In the genomic region with DNA sequence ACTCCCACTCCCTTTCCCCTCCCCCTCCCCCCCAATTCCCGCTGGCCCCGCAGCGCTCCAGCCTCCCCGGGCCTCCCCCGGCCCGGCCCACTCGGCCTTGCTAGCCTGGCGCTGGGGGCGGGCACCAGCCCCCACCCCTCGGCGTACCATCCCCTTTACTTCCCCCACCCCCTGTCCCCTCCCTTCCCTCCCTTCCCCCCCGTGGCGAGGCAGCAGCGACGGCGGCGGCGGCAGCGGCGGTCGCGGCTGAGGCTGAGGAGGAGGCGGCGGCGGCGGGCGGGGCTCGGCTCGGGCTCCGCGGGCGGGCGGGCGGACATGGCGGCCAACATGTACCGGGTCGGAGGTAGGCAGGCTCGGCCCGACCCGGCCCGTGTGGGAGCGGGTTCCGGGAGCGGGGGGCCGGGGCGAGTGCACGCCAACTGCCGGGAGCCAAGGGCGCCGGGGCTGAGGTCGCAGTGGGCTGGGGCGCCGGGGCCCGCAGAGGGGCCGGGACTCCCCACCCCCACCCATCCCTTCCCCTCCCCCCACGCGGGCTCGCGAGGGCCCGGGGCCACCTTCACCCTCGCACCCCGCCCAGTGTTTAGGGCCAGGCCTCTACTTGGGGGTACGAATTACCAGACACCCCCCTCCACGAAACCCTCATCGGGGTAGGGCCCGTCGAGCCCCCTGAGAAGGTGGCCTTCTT, we compare ENCODE assay signal across 8 cellular contexts. TPM values are rescaled to one million over a fixed set of nuclear protein-coding genes. Genes with fewer than 3 reads are reported as not detected.
DNase-seq lines count a peak whose midpoint lies in the region; ATAC-seq and TF ChIP-seq lines count a peak whose summit lies in the region.

A gene (plus strand): TSS at position 202 of the 685 bp plus-strand sequence. CDS start 114 bp downstream, at position 316.

- H3K18ac ChIP-seq in H9 (ENCODE audit: insufficient read length, low read depth, low read length) = peak within 1 kb of the TSS; percentile 66

- H3K4me1 ChIP-seq in H9 (ENCODE audit: insufficient read depth, low read length) (peaks cover 6% of the 10 kb centered on the region), esophagus muscularis mucosa (peaks cover 5 to 38% (median 34%) of the 10 kb centered on the region in 4 donors)
- H3K4me1 ChIP-seq in naive thymus-derived CD4-positive, alpha-beta T cell (ENCODE audit: control insufficient read depth in 2 of 2, insufficient read depth in 2 of 2, low read length in 2 of 2) = peaks cover 8 to 19% of the 10 kb centered on the region in 2 donors

- no peak within 1 kb of the TSS for H4K91ac ChIP-seq in H9 (ENCODE audit: insufficient read length, low read depth, low read length)

- H2BK15ac ChIP-seq in H9 (ENCODE audit: low read depth, low read length) = no peak within 1 kb of the TSS

- TF ChIP-seq CTCF in H9 (conservative IDR thresholded peaks at IDR 0.05) = no peak
- TF ChIP-seq CTCF in esophagus muscularis mucosa (IDR thresholded peaks at IDR 0.05) = no peak

- H3K4me1 Mint-ChIP-seq in H9 = peaks cover 28 to 44% of the 10 kb centered on the region in 2 experiments
- peaks cover 11 to 50% (median 41%) of the 10 kb centered on the region in 7 donors for H3K4me1 Mint-ChIP-seq in naive thymus-derived CD4-positive, alpha-beta T cell

- peaks cover 0 to 18% (median 9%) of the 10 kb centered on the region in 4 donors for H3K36me3 ChIP-seq in esophagus muscularis mucosa
- peaks cover 0 to 8% (median 0%) of the 10 kb centered on the region in 3 experiments for H3K36me3 ChIP-seq in naive thymus-derived CD4-positive, alpha-beta T cell (ENCODE audit: control insufficient read depth in 2 of 3, insufficient read depth in 3 of 3, low read length in 3 of 3)

- H3K23ac ChIP-seq in H9 (ENCODE audit: insufficient read length, low read depth, low read length) = no peak within 1 kb of the TSS

- no peak within 1 kb of the TSS for H2BK120ac ChIP-seq in H9 (ENCODE audit: low read depth, low read length, poor library complexity, severe bottlenecking)

- peak within 1 kb of the TSS; percentile 83 to 97 for H3K4me3 Mint-ChIP-seq in H9
- peak within 1 kb of the TSS; percentile 89 to 99 (median 94) for H3K4me3 Mint-ChIP-seq in naive thymus-derived CD4-positive, alpha-beta T cell

- CTCF ChIA-PET in naive thymus-derived CD4-positive, alpha-beta T cell (lab: Charles Lee) = no interaction called here

- DNase-seq in Caki2 (ENCODE audit: low read depth) = peak; percentile 16
- peak; percentile 63 for DNase-seq in H9
- peak; percentile 12 for DNase-seq in NCI-H460 (ENCODE audit: extremely low read depth, low read depth)
- peak; percentile 74 for DNase-seq in activated T-cell treated with anti-CD3 and anti-CD28 coated beads, Interleukin-2, amount 50 U/mL, for 1 hour
- DNase-seq in esophagus muscularis mucosa (ENCODE audit: extremely low spot score) = no peak
- peak; percentile 51 to 76 (median 67) for DNase-seq in naive thymus-derived CD4-positive, alpha-beta T cell
- DNase-seq in stimulated activated CD8-positive, alpha-beta memory T cell treated with anti-CD3 and anti-CD28 coated beads, Interleukin-7, amount 100 ng/mL, for 48 hours (ENCODE audit: extremely low read depth in 1 of 2, low read depth in 1 of 2) = peak; percentile 25 to 35

- TF ChIP-seq EP300 in esophagus muscularis mucosa (IDR thresholded peaks at IDR 0.05) = no peak

- peaks cover 16% of the 10 kb centered on the region; the same call in 1 of the 2 replicates for H3K79me2 ChIP-seq in H9 (ENCODE audit: insufficient read depth, low read length)

- H3K9me3 ChIP-seq in H9 (ENCODE audit: control insufficient read depth, low read depth, low read length) = no peaks in the 10 kb centered on the region
- H3K9me3 ChIP-seq in esophagus muscularis mucosa = no peaks in the 10 kb centered on the region
- H3K9me3 ChIP-seq in naive thymus-derived CD4-positive, alpha-beta T cell (ENCODE audit: control insufficient read depth in 2 of 3, low read length in 3 of 3) = no peaks in the 10 kb centered on the region

- no peak within 1 kb of the TSS for H3T11ph ChIP-seq in H9 (ENCODE audit: low read length)

- no peak within 1 kb of the TSS for H2BK20ac ChIP-seq in H9 (ENCODE audit: low read depth, low read length, poor library complexity, severe bottlenecking)

- H2AK5ac ChIP-seq in H9 (ENCODE audit: insufficient read length, low read length) = no peak within 1 kb of the TSS

- peak within 1 kb of the TSS; percentile 29 for H3K27ac ChIP-seq in H9 (ENCODE audit: insufficient read length, low read depth, low read length)
- peak within 1 kb of the TSS; percentile 89 to 93 (median 92) for H3K27ac ChIP-seq in esophagus muscularis mucosa (replicated peaks in 1 of 4)
- peak within 1 kb of the TSS; percentile 74 for H3K27ac ChIP-seq in naive thymus-derived CD4-positive, alpha-beta T cell (ENCODE audit: low read depth, low read length)

- peak; percentile 85 for ATAC-seq in naive thymus-derived CD4-positive, alpha-beta T cell
- no peak for ATAC-seq in GM21786 (IDR thresholded peaks at IDR 0.05; ENCODE audit: unreplicated experiment)

- peaks cover 2% of the 10 kb centered on the region in 2 experiments; a peak in 2 of 5 replicates for H3K9me3 Mint-ChIP-seq in H9
- H3K9me3 Mint-ChIP-seq in naive thymus-derived CD4-positive, alpha-beta T cell = peaks cover 0 to 3% (median 0%) of the 10 kb centered on the region in 11 donors

- H3K4me3 ChIP-seq in esophagus muscularis mucosa = peak within 1 kb of the TSS; percentile 92 to 99 (median 98)
- H3K4me3 ChIP-seq in naive thymus-derived CD4-positive, alpha-beta T cell (ENCODE audit: low read length) = peak within 1 kb of the TSS; percentile 52

- no peak within 1 kb of the TSS for H3K56ac ChIP-seq in H9 (ENCODE audit: insufficient read length, low read depth, low read length)

- H2AFZ ChIP-seq in H9 (ENCODE audit: low read length) = no peak within 1 kb of the TSS

- H3K4me2 ChIP-seq in H9 (ENCODE audit: insufficient read depth, insufficient read length, low read length) = peak within 1 kb of the TSS; percentile 98

- peaks cover 10% of the 10 kb centered on the region for H3K23me2 ChIP-seq in H9 (ENCODE audit: insufficient read length, low read depth, low read length, poor library complexity, severe bottlenecking)

- no peak for TF ChIP-seq POLR2A in esophagus muscularis mucosa (IDR thresholded peaks at IDR 0.05; ENCODE audit: low read depth)

- POLR2A ChIA-PET in naive thymus-derived CD4-positive, alpha-beta T cell (lab: Charles Lee) = no interaction called here

- H2BK5ac ChIP-seq in H9 (ENCODE audit: insufficient read length, low read length) = no peak within 1 kb of the TSS

- no peak within 1 kb of the TSS for H4K5ac ChIP-seq in H9 (ENCODE audit: insufficient read length, low read depth, low read length)

- intact Hi-C loops in esophagus muscularis mucosa (cut with DNase I) = no loop called here
- intact Hi-C loops in naive thymus-derived CD4-positive, alpha-beta T cell (cut with micrococcal nuclease) = loop anchor here (1.0 to 5.0 kb wide), 8 partner anchors 45 to 728 kb away; a partner anchor contains a TSS

- H3K14ac ChIP-seq in H9 (ENCODE audit: insufficient read depth, low read length) = peak within 1 kb of the TSS; percentile 78

- H3K4ac ChIP-seq in H9 (ENCODE audit: low read depth, low read length) = no peak within 1 kb of the TSS; the same call in 1 of the 2 replicates

- H3K36me3 Mint-ChIP-seq in H9 (ENCODE audit: insufficient read depth in 1 of 3, low read depth in 3 of 3) = peaks cover 18 to 43% (median 34%) of the 10 kb centered on the region in 3 experiments; a peak in 6 of 7 replicates
- H3K36me3 Mint-ChIP-seq in naive thymus-derived CD4-positive, alpha-beta T cell = peaks cover 4 to 10% (median 8%) of the 10 kb centered on the region in 5 donors

- no CpG with 5 or more reads among the region's 67 CpGs for WGBS in H9 (ENCODE audit: extremely low coverage, insufficient read length, low lambda C conversion rate)
- WGBS in esophagus muscularis mucosa = no CpG with 5 or more reads among the region's 67 CpGs

- H3K27me3 ChIP-seq in H9 (ENCODE audit: insufficient read depth, low read length) = no peaks in the 10 kb centered on the region
- H3K27me3 ChIP-seq in esophagus muscularis mucosa = no peaks in the 10 kb centered on the region
- no peaks in the 10 kb centered on the region for H3K27me3 ChIP-seq in naive thymus-derived CD4-positive, alpha-beta T cell (ENCODE audit: control insufficient read depth in 2 of 2, insufficient read depth in 2 of 2, low read length in 2 of 2)

- H3K79me1 ChIP-seq in H9 (ENCODE audit: insufficient read depth, low read depth, low read length, poor library complexity, severe bottlenecking) = no peaks in the 10 kb centered on the region

- H2BK12ac ChIP-seq in H9 (ENCODE audit: insufficient read length, low read depth, low read length) = no peak within 1 kb of the TSS

- H3K9ac ChIP-seq in H9 (ENCODE audit: extremely low read depth, insufficient read length, low read length) = peak within 1 kb of the TSS; percentile 84

- no peak within 1 kb of the TSS for H4K8ac ChIP-seq in H9 (replicated peaks; ENCODE audit: insufficient read length, low read depth, low read length)

- in situ Hi-C loops in Caki2 (cut with HindIII; ENCODE audit: low pct_unique_long_range_greater_than_20kb, low sequenced_read_pairs) = no loop called here

- no peaks in the 10 kb centered on the region for H3K27me3 Mint-ChIP-seq in H9 (ENCODE audit: low read depth)
- H3K27me3 Mint-ChIP-seq in naive thymus-derived CD4-positive, alpha-beta T cell = no peaks in the 10 kb centered on the region

- H4K20me1 ChIP-seq in H9 (ENCODE audit: control insufficient read depth, insufficient read depth, insufficient read length) = no peaks in the 10 kb centered on the region

- peak within 1 kb of the TSS; percentile 97 to 98 (median 97) for H3K27ac Mint-ChIP-seq in H9
- peak within 1 kb of the TSS; percentile 88 to 97 (median 94) for H3K27ac Mint-ChIP-seq in naive thymus-derived CD4-positive, alpha-beta T cell

RNA-seq across cellular contexts. Expression of the gene that starts here (rescaled TPM):
- 31.2 and 31.6 TPM in 2 replicates for total RNA-seq in Caki2 (2014; rRNA removed; shearing (Covaris generic); ENCODE audit: low replicate concordance)
- total RNA-seq in H9 (2021) (236 and 253 TPM in 2 replicates), esophagus muscularis mucosa (10 to 100 TPM; 20.5 to 27.7 (median 24.3) TPM)
- total RNA-seq in NCI-H460 (2014; rRNA removed; shearing (Covaris generic)) = 28.5 and 28.9 TPM in 2 replicates
- polyA plus RNA-seq in NCI-H460 (2014; cell fraction: nucleus; rRNA removed) = 22.4 and 24.3 TPM in 2 replicates
- total RNA-seq in naive thymus-derived CD4-positive, alpha-beta T cell = 10 to 100 TPM; 23.9 to 49.1 (median 34.3) TPM
- polyA plus RNA-seq in naive thymus-derived CD4-positive, alpha-beta T cell = 10 to 100 TPM; 24.2 to 25.1 TPM

Comparison
In these comparisons a context has a peak if more than half of its experiments do, and no peak if none do; other contexts are left out.
1. H3K27ac ChIP-seq: peak in every context shown above with its lines; median percentile 92 in esophagus muscularis mucosa; 74 in naive thymus-derived CD4-positive, alpha-beta T cell; 29 in H9.